9 cellular contexts compared by ENCODE assay signal in the genomic region with DNA sequence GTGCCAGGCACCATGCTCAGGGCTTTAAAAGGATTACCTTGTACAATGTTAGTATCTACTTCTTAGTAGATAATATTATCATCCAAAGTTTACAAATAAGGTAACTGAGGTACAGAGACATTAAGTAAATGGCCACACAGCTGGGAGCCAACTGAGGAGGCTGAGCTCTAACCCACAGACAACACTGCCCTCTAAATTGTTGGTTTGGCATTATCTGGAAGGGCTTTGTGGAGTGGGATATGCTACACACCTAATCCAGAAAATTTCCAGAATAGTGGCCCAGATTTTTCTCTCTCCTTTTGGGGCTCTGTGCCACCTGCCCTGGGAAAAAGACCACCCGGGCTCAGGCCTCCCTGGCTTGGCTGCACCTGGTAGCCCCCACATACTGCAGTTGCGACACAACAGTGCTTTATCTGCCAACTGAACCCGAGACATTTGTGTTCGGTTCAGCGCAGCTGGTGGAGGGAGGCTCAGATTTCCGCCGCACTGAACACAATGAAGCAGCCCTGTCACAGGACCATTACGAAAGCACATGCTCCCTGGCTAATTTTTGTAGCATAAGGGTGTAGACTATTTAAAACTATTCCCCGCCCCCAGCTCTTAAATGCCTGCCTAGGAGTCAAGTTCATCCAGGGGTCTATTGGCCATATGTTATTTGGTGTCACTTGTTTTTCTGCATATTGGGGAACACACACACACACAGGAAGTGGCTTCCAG.
DNase-seq lines count a peak whose midpoint lies in the region; ATAC-seq and TF ChIP-seq lines count a peak whose summit lies in the region.
"Had no signal": no experiment of that assay in that cellular context is flagged by ENCODE, and none has a peak within 500 bp of the region (broad histone marks: within the 10 kb centered on the region; RNA-seq: fewer than 3 reads in every experiment).

No MANE protein-coding gene starts in this region.

- no peak for TF ChIP-seq CTCF in retinal pigment epithelial cell (conservative IDR thresholded peaks at IDR 0.05; ENCODE audit: low read depth, low read length)

- H3K27me3 Mint-ChIP-seq in T-helper 2 cell treated with Interferon-gamma antibody and Interleukin-4, amounts not matched to agents 5 μg/mL and 100 μg/mL, for 36 hours (ENCODE audit: low read depth): no peaks in the 10 kb centered on the region

- H3K4me1 Mint-ChIP-seq in T-helper 2 cell treated with Interferon-gamma antibody and Interleukin-4, amounts not matched to agents 5 μg/mL and 100 μg/mL, for 36 hours (ENCODE audit: low read depth): no peaks in the 10 kb centered on the region

- ATAC-seq in left cardiac atrium (peak; percentile 70 to 83), GM18870 (IDR thresholded peaks at IDR 0.05; ENCODE audit: unreplicated experiment) (no peak), GM19035 (IDR thresholded peaks at IDR 0.05; ENCODE audit: unreplicated experiment) (no peak), HG03039 (IDR thresholded peaks at IDR 0.05; ENCODE audit: unreplicated experiment) (no peak)

- H3K9me3 Mint-ChIP-seq in T-helper 2 cell treated with Interferon-gamma antibody and Interleukin-4, amounts not matched to agents 5 μg/mL and 100 μg/mL, for 36 hours: no peaks in the 10 kb centered on the region

- no peak overlapping the region for H3K4me3 ChIP-seq in retinal pigment epithelial cell (ENCODE audit: low read length)

- no peak overlapping the region for H3K4me3 Mint-ChIP-seq in T-helper 2 cell treated with Interferon-gamma antibody and Interleukin-4, amounts not matched to agents 5 μg/mL and 100 μg/mL, for 36 hours

- intact Hi-C loops in left cardiac atrium (cut with DNase I): no loop called here

- DNase-seq in NCI-H1105 treated with DMSO at 0.1 percent for 48 hours (lab: John Stamatoyannopoulos, UW): peak; percentile 74
- DNase-seq in NCI-H748 (lab: John Stamatoyannopoulos, UW; ENCODE audit: unreplicated experiment): peak; percentile 77
- DNase-seq in left cardiac atrium: peak; percentile 24
- peak; percentile 74 for DNase-seq in retinal pigment epithelial cell (ENCODE audit: low read depth)
- no peak for DNase-seq in T-helper 2 cell treated with Interferon-gamma antibody and Interleukin-4, amounts not matched to agents 5 μg/mL and 100 μg/mL, for 36 hours (ENCODE audit: low spot score)
- DNase-seq: dermis blood vessel endothelial cell had no signal

- no peak overlapping the region for H3K27ac Mint-ChIP-seq in T-helper 2 cell treated with Interferon-gamma antibody and Interleukin-4, amounts not matched to agents 5 μg/mL and 100 μg/mL, for 36 hours

- H3K36me3 Mint-ChIP-seq in T-helper 2 cell treated with Interferon-gamma antibody and Interleukin-4, amounts not matched to agents 5 μg/mL and 100 μg/mL, for 36 hours (ENCODE audit: low read depth): no peaks in the 10 kb centered on the region

Comparison
In these comparisons a context has a peak if more than half of its experiments do, and no peak if none do; other contexts are left out.
1. ATAC-seq: peak in left cardiac atrium (2 of 2); none in GM18870 (single experiment), GM19035 (single experiment) and HG03039 (single experiment).